27 cellular contexts compared by ENCODE assay signal in genomic region chr16:15691046-15691445, GRCh38.
"Had no signal": no experiment of that assay in that cellular context is flagged by ENCODE, and none has a peak within 500 bp of the region (broad histone marks: within the 10 kb centered on the region; RNA-seq: fewer than 3 reads in every experiment).

No MANE protein-coding gene starts in this region.

- H3K9me3 ChIP-seq: breast epithelium, esophagus squamous epithelium, left ventricle myocardium inferior, psoas muscle, sigmoid colon, stomach, tibial nerve had no signal

- H3K27ac ChIP-seq: breast epithelium, esophagus squamous epithelium, left ventricle myocardium inferior, parathyroid adenoma, psoas muscle, sigmoid colon, stomach, tibial nerve had no signal

- H3K9me3 Mint-ChIP-seq: activated CD4-positive, alpha-beta memory T cell treated with anti-CD3 and anti-CD28 coated beads, Interleukin-2, amount 10 ng/mL, durations not matched to agents 7 days and 5 days; activated CD4-positive, alpha-beta T cell treated with anti-CD3 and anti-CD28 coated beads, Interleukin-2, amount 10 ng/mL, durations not matched to agents 24 days and 14 days; activated T-cell treated with anti-CD3 and anti-CD28 coated beads, Interleukin-2, amount 50 U/mL, for 72 hours; dendritic cell treated with granulocyte-macrophage colony-stimulating factor and Interleukin-4, amounts not matched to agents 40 ng/mL and 50 ng/mL, for 4 days; nephron; stimulated activated memory B cell treated with anti-CD40 and anti-IgM and Interleukin-4, amounts not matched to agents 10 μg/mL and 1 μg/mL and 100 μg/mL, for 72 hours had no signal

- H3K27me3 Mint-ChIP-seq: activated CD4-positive, alpha-beta memory T cell treated with anti-CD3 and anti-CD28 coated beads, Interleukin-2, amount 10 ng/mL, durations not matched to agents 7 days and 5 days; activated CD4-positive, alpha-beta T cell treated with anti-CD3 and anti-CD28 coated beads, Interleukin-2, amount 10 ng/mL, durations not matched to agents 24 days and 14 days; activated CD8-positive, alpha-beta memory T cell treated with anti-CD3 and anti-CD28 coated beads, Interleukin-2, amount 10 ng/mL, durations not matched to agents 7 days and 5 days; dendritic cell treated with granulocyte-macrophage colony-stimulating factor and Interleukin-4, amounts not matched to agents 40 ng/mL and 50 ng/mL, for 4 days; stimulated activated memory B cell treated with anti-CD40 and anti-IgM and Interleukin-4, amounts not matched to agents 10 μg/mL and 1 μg/mL and 100 μg/mL, for 72 hours had no signal

- H3K79me2 ChIP-seq: parathyroid adenoma had no signal

- H3K27ac Mint-ChIP-seq: activated CD4-positive, alpha-beta memory T cell treated with anti-CD3 and anti-CD28 coated beads, Interleukin-2, amount 10 ng/mL, durations not matched to agents 7 days and 5 days; activated CD4-positive, alpha-beta T cell treated with anti-CD3 and anti-CD28 coated beads, Interleukin-2, amount 10 ng/mL, durations not matched to agents 24 days and 14 days; activated CD8-positive, alpha-beta memory T cell treated with anti-CD3 and anti-CD28 coated beads, Interleukin-2, amount 10 ng/mL, durations not matched to agents 7 days and 5 days; activated T-cell treated with anti-CD3 and anti-CD28 coated beads, Interleukin-2, amount 50 U/mL, for 72 hours; dendritic cell treated with granulocyte-macrophage colony-stimulating factor and Interleukin-4, amounts not matched to agents 40 ng/mL and 50 ng/mL, for 4 days; nephron; stimulated activated memory B cell treated with anti-CD40 and anti-IgM and Interleukin-4, amounts not matched to agents 10 μg/mL and 1 μg/mL and 100 μg/mL, for 72 hours had no signal

- H3K27me3 ChIP-seq: breast epithelium, esophagus squamous epithelium, sigmoid colon, stomach, tibial nerve had no signal

- H3K4me3 Mint-ChIP-seq: activated CD4-positive, alpha-beta memory T cell treated with anti-CD3 and anti-CD28 coated beads, Interleukin-2, amount 10 ng/mL, durations not matched to agents 7 days and 5 days; activated CD4-positive, alpha-beta T cell treated with anti-CD3 and anti-CD28 coated beads, Interleukin-2, amount 10 ng/mL, durations not matched to agents 24 days and 14 days; activated CD8-positive, alpha-beta memory T cell treated with anti-CD3 and anti-CD28 coated beads, Interleukin-2, amount 10 ng/mL, durations not matched to agents 7 days and 5 days; activated T-cell treated with anti-CD3 and anti-CD28 coated beads, Interleukin-2, amount 50 U/mL, for 72 hours; dendritic cell treated with granulocyte-macrophage colony-stimulating factor and Interleukin-4, amounts not matched to agents 40 ng/mL and 50 ng/mL, for 4 days; nephron; stimulated activated memory B cell treated with anti-CD40 and anti-IgM and Interleukin-4, amounts not matched to agents 10 μg/mL and 1 μg/mL and 100 μg/mL, for 72 hours had no signal

- H2AFZ ChIP-seq: parathyroid adenoma had no signal

- H3K4me2 ChIP-seq: smooth muscle cell had no signal

- H3K4me1 ChIP-seq: breast epithelium, esophagus squamous epithelium, left ventricle myocardium inferior, parathyroid adenoma, sigmoid colon, stomach, tibial nerve had no signal

- DNase-seq: activated CD4-positive, alpha-beta memory T cell treated with anti-CD3 and anti-CD28 coated beads, Interleukin-2, amount 10 ng/mL, durations not matched to agents 7 days and 5 days; activated CD4-positive, alpha-beta T cell treated with anti-CD3 and anti-CD28 coated beads, Interleukin-2, amount 10 ng/mL, durations not matched to agents 24 days and 14 days; activated CD4-positive, CD25-positive, alpha-beta regulatory T cell treated with anti-CD3 and anti-CD28 coated beads, Interleukin-2, amount 50 U/mL, for 72 hours; activated CD8-positive, alpha-beta memory T cell treated with anti-CD3 and anti-CD28 coated beads, Interleukin-2, amount 10 ng/mL, durations not matched to agents 7 days and 5 days; activated naive CD4-positive, alpha-beta T cell treated with Interleukin-2 at 50 U/mL for 16 hours; activated T-cell treated with anti-CD3 and anti-CD28 coated beads, Interleukin-2, amount 50 U/mL, for 72 hours; amniotic stem cell; central memory CD4-positive, alpha-beta T cell; esophagus squamous epithelium; foreskin melanocyte; left ventricle myocardium inferior; mesendoderm; psoas muscle; sigmoid colon; stimulated activated CD4-positive, alpha-beta T cell treated with anti-CD3 and anti-CD28 coated beads, Interleukin-1b, Interleukin-23, amount 100 ng/mL, for 48 hours; stimulated activated CD4-positive, alpha-beta T cell treated with anti-CD3 and anti-CD28 coated beads, Interleukin-4, amount 100 ng/mL, for 4 hours; stimulated activated CD8-positive, alpha-beta memory T cell treated with anti-CD3 and anti-CD28 coated beads, Interleukin-4, amount 100 ng/mL, for 48 hours; stomach; T-helper 2 cell had no signal

- H3K4me3 ChIP-seq: breast epithelium, esophagus squamous epithelium, left ventricle myocardium inferior, lung, psoas muscle, sigmoid colon, smooth muscle cell, stomach, tibial nerve had no signal

- H3K4me1 Mint-ChIP-seq: activated CD4-positive, alpha-beta memory T cell treated with anti-CD3 and anti-CD28 coated beads, Interleukin-2, amount 10 ng/mL, durations not matched to agents 7 days and 5 days; activated CD4-positive, alpha-beta T cell treated with anti-CD3 and anti-CD28 coated beads, Interleukin-2, amount 10 ng/mL, durations not matched to agents 24 days and 14 days; activated CD8-positive, alpha-beta memory T cell treated with anti-CD3 and anti-CD28 coated beads, Interleukin-2, amount 10 ng/mL, durations not matched to agents 7 days and 5 days; nephron; stimulated activated memory B cell treated with anti-CD40 and anti-IgM and Interleukin-4, amounts not matched to agents 10 μg/mL and 1 μg/mL and 100 μg/mL, for 72 hours had no signal

- ATAC-seq: activated CD8-positive, alpha-beta memory T cell treated with anti-CD3 and anti-CD28 coated beads, Interleukin-2, amount 10 ng/mL, durations not matched to agents 7 days and 5 days; activated T-cell treated with anti-CD3 and anti-CD28 coated beads, Interleukin-2, amount 50 U/mL, for 72 hours; psoas muscle; stimulated activated memory B cell treated with anti-CD40 and anti-IgM and Interleukin-4, amounts not matched to agents 10 μg/mL and 1 μg/mL and 100 μg/mL, for 72 hours had no signal
